ENCODE assay signal across 8 cellular contexts in genomic region chr22:20509344-20510047, GRCh38. TPM values are rescaled to one million over a fixed set of nuclear protein-coding genes. Genes with fewer than 3 reads are reported as not detected.
DNase-seq lines count a peak whose midpoint lies in the region; ATAC-seq, FAIRE-seq and TF ChIP-seq lines count a peak whose summit lies in the region.

No MANE protein-coding gene starts in this region.

- peaks cover 55% of the 10 kb centered on the region for H4K20me1 ChIP-seq in astrocyte (ENCODE audit: insufficient read depth, low read length)

- H3K27ac Mint-ChIP-seq in astrocyte (ENCODE audit: unreplicated experiment), result peak overlapping the region; percentile 93

- H3K36me3 ChIP-seq in HAP-1 (replicated peaks) (peaks cover 16% of the 10 kb centered on the region), astrocyte (ENCODE audit: insufficient read depth, low read length) (peaks cover 5% of the 10 kb centered on the region)

- no peaks in the 10 kb centered on the region for H3K27me3 ChIP-seq in HAP-1 (ENCODE audit: low read depth)
- no peaks in the 10 kb centered on the region for H3K27me3 ChIP-seq in astrocyte (ENCODE audit: insufficient read depth, low read length)

- ATAC-seq in SK-N-SH treated with all-trans-retinoic acid at 6 μM for 48 hours, result peak; percentile 85
- ATAC-seq in HG03439 (IDR thresholded peaks at IDR 0.05; ENCODE audit: unreplicated experiment), result no peak

- in situ Hi-C loops in HAP-1 (cut with MboI; ENCODE audit: low sequenced_read_pairs), result no loop called here

- H3K4me3 ChIP-seq in HAP-1 (peak overlapping the region; percentile 98), astrocyte (ENCODE audit: insufficient read depth, low read depth, low read length) (peak overlapping the region; percentile 81), retinal pigment epithelial cell (ENCODE audit: low read length) (peak overlapping the region; percentile 90)

- FAIRE-seq in astrocyte (lab: Jason Lieb, UNC), result peak; percentile 49

- H3K4me3 Mint-ChIP-seq in astrocyte (ENCODE audit: unreplicated experiment), result peak overlapping the region; percentile 94

- H3K4me1 Mint-ChIP-seq in astrocyte (ENCODE audit: low read depth, unreplicated experiment), result peaks cover 40% of the 10 kb centered on the region

- no peak for TF ChIP-seq CTCF in astrocyte (IDR thresholded peaks at IDR 0.05; ENCODE audit: insufficient read depth, low read depth, low read length)
- TF ChIP-seq CTCF in retinal pigment epithelial cell (conservative IDR thresholded peaks at IDR 0.05; ENCODE audit: low read depth, low read length), result no peak

- H3K4me1 ChIP-seq in HAP-1 (peaks cover 21% of the 10 kb centered on the region), astrocyte (ENCODE audit: insufficient read depth, low read length) (peaks cover 37% of the 10 kb centered on the region)

- H3K9me3 ChIP-seq in HAP-1 (no peaks in the 10 kb centered on the region), astrocyte (ENCODE audit: insufficient read depth, low read depth, low read length) (no peaks in the 10 kb centered on the region)

- H3K4me2 ChIP-seq in astrocyte (ENCODE audit: low read length), result peak overlapping the region; percentile 98

- H2AFZ ChIP-seq in astrocyte (ENCODE audit: low read depth, low read length), result no peak overlapping the region

- no peaks in the 10 kb centered on the region for H3K27me3 Mint-ChIP-seq in astrocyte (ENCODE audit: low read depth, unreplicated experiment)

- H3K79me2 ChIP-seq in astrocyte (ENCODE audit: insufficient read depth, low read length), result peaks cover 76% of the 10 kb centered on the region

- peak overlapping the region; percentile 97 for H3K27ac ChIP-seq in astrocyte (ENCODE audit: low read depth, low read length)

- peak overlapping the region; percentile 98 for H3K9ac ChIP-seq in astrocyte (ENCODE audit: low read length)

- peaks cover 10% of the 10 kb centered on the region for H3K36me3 Mint-ChIP-seq in astrocyte (ENCODE audit: low read depth, unreplicated experiment)

- H3K9me3 Mint-ChIP-seq in astrocyte (ENCODE audit: unreplicated experiment), result no peaks in the 10 kb centered on the region

- DNase-seq in HAP-1 (ENCODE audit: low spot score in 2 of 2) (peak; percentile 80 to 90), astrocyte (ENCODE audit: low read depth) (peak; percentile 92), hepatic stellate cell (ENCODE audit: low spot score) (peak; percentile 92), retinal pigment epithelial cell (ENCODE audit: low read depth) (peak; percentile 84), NCI-H2107 treated with DMSO at 0.1 percent for 48 hours (lab: John Stamatoyannopoulos, UW; ENCODE audit: unreplicated experiment) (no peak)
- no peak for DNase-seq in effector CD8-positive, alpha-beta T cell (lab: John Stamatoyannopoulos, UW)

TF ChIP-seq in SK-N-SH treated with all-trans-retinoic acid at 6 μM for 48 hours, 23 proteins besides CTCF, POLR2A, EP300 and RAD21:
- TF ChIP-seq GLIS3 (CRISPR knock-in tag; IDR thresholded peaks at IDR 0.05) (no peak), ZC3H10 (CRISPR knock-in tag; IDR thresholded peaks at IDR 0.05) (no peak), ZNF8 (CRISPR knock-in tag; IDR thresholded peaks at IDR 0.05) (no peak), CSRNP3 (CRISPR knock-in tag; IDR thresholded peaks at IDR 0.05) (no peak), RARB (CRISPR knock-in tag; IDR thresholded peaks at IDR 0.05) (no peak), ISL1 (CRISPR knock-in tag; IDR thresholded peaks at IDR 0.05) (no peak), SNAI2 (CRISPR knock-in tag; IDR thresholded peaks at IDR 0.05) (no peak), OSR1 (CRISPR knock-in tag; IDR thresholded peaks at IDR 0.05) (no peak), TOX (CRISPR knock-in tag; IDR thresholded peaks at IDR 0.05; ENCODE audit: borderline replicate concordance) (no peak), ESRRG (CRISPR knock-in tag; IDR thresholded peaks at IDR 0.05) (no peak), ZNF565 (CRISPR knock-in tag; conservative IDR thresholded peaks at IDR 0.05; ENCODE audit: low read depth) (no peak), ZFP30 (CRISPR knock-in tag; IDR thresholded peaks at IDR 0.05) (no peak), BACH2 (CRISPR knock-in tag; IDR thresholded peaks at IDR 0.05; ENCODE audit: borderline replicate concordance) (no peak)

RNA-seq across cellular contexts. Expression of gene MED15, which starts 2.1 kb away (rescaled TPM):
- total RNA-seq in astrocyte, result 127 and 153 TPM in 2 replicates

RNA-seq across cellular contexts. Expression of gene KLHL22, which starts 13.9 kb away (rescaled TPM):
- total RNA-seq in astrocyte, result 13.7 and 14.0 TPM in 2 replicates

Comparison
In these comparisons a context has a peak if more than half of its experiments do, and no peak if none do; other contexts are left out.
1. DNase-seq: peak in HAP-1 (2 of 2), astrocyte (single experiment), hepatic stellate cell (single experiment) and retinal pigment epithelial cell (single experiment); none in NCI-H2107 treated with DMSO at 0.1 percent for 48 hours (single experiment) and effector CD8-positive, alpha-beta T cell (single experiment).
2. Peak in every context shown above with its lines, with median percentiles within 50 percentile points of each other: H3K4me3 ChIP-seq.